In genomic region chr2:102340778-102341177, GRCh38 we compare ENCODE assay signal across 28 cellular contexts. TPM values are rescaled to one million over a fixed set of nuclear protein-coding genes. Genes with fewer than 3 reads are reported as not detected.
"Had no signal": no experiment of that assay in that cellular context is flagged by ENCODE, and none has a peak within 500 bp of the region (broad histone marks: within the 10 kb centered on the region; RNA-seq: fewer than 3 reads in every experiment).

No MANE protein-coding gene starts in this region.

- H3K36me3 Mint-ChIP-seq: mesothelial cell of epicardium; naive thymus-derived CD8-positive, alpha-beta T cell; stimulated activated memory B cell treated with anti-CD40 and anti-IgM and Interleukin-4, amounts not matched to agents 10 μg/mL and 1 μg/mL and 100 μg/mL, for 72 hours; type B pancreatic cell had no signal

- H3K27ac ChIP-seq: foreskin keratinocyte, gastroesophageal sphincter, heart left ventricle, hepatocyte, ovary, psoas muscle, sigmoid colon, testis, tibial artery had no signal

- H3K4me1 Mint-ChIP-seq: naive thymus-derived CD8-positive, alpha-beta T cell; stimulated activated memory B cell treated with anti-CD40 and anti-IgM and Interleukin-4, amounts not matched to agents 10 μg/mL and 1 μg/mL and 100 μg/mL, for 72 hours had no signal

- H3K27ac Mint-ChIP-seq: effector memory CD8-positive, alpha-beta T cell; mesothelial cell of epicardium; naive thymus-derived CD8-positive, alpha-beta T cell; stimulated activated memory B cell treated with anti-CD40 and anti-IgM and Interleukin-4, amounts not matched to agents 10 μg/mL and 1 μg/mL and 100 μg/mL, for 72 hours; type B pancreatic cell had no signal

- H3K27me3 Mint-ChIP-seq: effector memory CD8-positive, alpha-beta T cell; naive thymus-derived CD8-positive, alpha-beta T cell; stimulated activated memory B cell treated with anti-CD40 and anti-IgM and Interleukin-4, amounts not matched to agents 10 μg/mL and 1 μg/mL and 100 μg/mL, for 72 hours had no signal

- H3K79me2 ChIP-seq: hepatocyte had no signal

- H3K4me3 ChIP-seq: gastroesophageal sphincter, hepatocyte, mucosa of descending colon, ovary, psoas muscle, sigmoid colon, testis, tibial artery had no signal

- H3K9me3 ChIP-seq: gastroesophageal sphincter, heart left ventricle, mucosa of descending colon, ovary, psoas muscle, sigmoid colon, testis, tibial artery had no signal

- H3K36me3 ChIP-seq: gastroesophageal sphincter, heart left ventricle, ovary, sigmoid colon, tibial artery had no signal

- DNase-seq: cortex of kidney; effector memory CD8-positive, alpha-beta T cell; foreskin keratinocyte; heart left ventricle; kidney; mesenchymal stem cell; mucosa of descending colon; naive thymus-derived CD8-positive, alpha-beta T cell; occipital lobe; ovary; posterior cingulate gyrus; psoas muscle; right cardiac atrium; sigmoid colon; stimulated activated CD4-positive, alpha-beta T cell treated with anti-CD3 and anti-CD28 coated beads, Interleukin-4, amount 100 ng/mL, for 4 hours; stimulated activated naive CD8-positive, alpha-beta T cell treated with anti-CD3 and anti-CD28 coated beads, Interleukin-15, Interleukin-2, amounts not matched to agents 100 U/mL and 50 U/mL, for 24 hours; substantia nigra; testis; tibial artery had no signal

- H3K4me1 ChIP-seq: sigmoid colon, testis had no signal

- ATAC-seq: effector memory CD8-positive, alpha-beta T cell; foreskin keratinocyte; gastroesophageal sphincter; heart left ventricle; left lobe of liver; mucosa of descending colon; naive thymus-derived CD8-positive, alpha-beta T cell; psoas muscle; right cardiac atrium; stimulated activated memory B cell treated with anti-CD40 and anti-IgM and Interleukin-4, amounts not matched to agents 10 μg/mL and 1 μg/mL and 100 μg/mL, for 72 hours; stimulated activated naive CD8-positive, alpha-beta T cell treated with anti-CD3 and anti-CD28 coated beads, Interleukin-15, Interleukin-2, amounts not matched to agents 100 U/mL and 50 U/mL, for 24 hours had no signal

- H3K4me2 ChIP-seq: hepatocyte had no signal

- H3K9me3 Mint-ChIP-seq: effector memory CD8-positive, alpha-beta T cell; mesothelial cell of epicardium; naive thymus-derived CD8-positive, alpha-beta T cell; stimulated activated memory B cell treated with anti-CD40 and anti-IgM and Interleukin-4, amounts not matched to agents 10 μg/mL and 1 μg/mL and 100 μg/mL, for 72 hours; type B pancreatic cell had no signal

- H3K27me3 ChIP-seq: foreskin keratinocyte, heart left ventricle, hepatocyte, ovary, sigmoid colon, testis, tibial artery had no signal

- H3K4me3 Mint-ChIP-seq: effector memory CD8-positive, alpha-beta T cell; mesothelial cell of epicardium; naive thymus-derived CD8-positive, alpha-beta T cell; stimulated activated memory B cell treated with anti-CD40 and anti-IgM and Interleukin-4, amounts not matched to agents 10 μg/mL and 1 μg/mL and 100 μg/mL, for 72 hours; type B pancreatic cell had no signal

- FAIRE-seq: endometrium, kidney, urothelium cell line had no signal

- H2AFZ ChIP-seq: hepatocyte had no signal

RNA-seq across cellular contexts. Expression of gene IL1RL1, which starts 29.4 kb away (rescaled TPM):
- total RNA-seq: naive thymus-derived CD8-positive, alpha-beta T cell; occipital lobe had no signal
- polyA plus RNA-seq: naive thymus-derived CD8-positive, alpha-beta T cell; neural cell had no signal
